25 cellular contexts compared by ENCODE assay signal in genomic region chr6:21511891-21512550, GRCh38.
"Had no signal": no experiment of that assay in that cellular context is flagged by ENCODE, and none has a peak within 500 bp of the region (broad histone marks: within the 10 kb centered on the region; RNA-seq: fewer than 3 reads in every experiment).

No MANE protein-coding gene starts in this region.

- H3K36me3 ChIP-seq: esophagus muscularis mucosa, gastroesophageal sphincter, heart left ventricle, left lung, lower lobe of right lung had no signal

- DNase-seq: dermis blood vessel endothelial cell; dorsolateral prefrontal cortex; effector CD4-positive, alpha-beta T cell; effector memory CD4-positive, alpha-beta T cell; foreskin keratinocyte; heart left ventricle; hypothalamus; immature natural killer cell; islet precursor cell; kidney; left cardiac atrium; left lung; left ventricle myocardium superior; lower lobe of right lung; mesenchymal stem cell; mucosa of descending colon; naive B cell; naive thymus-derived CD8-positive, alpha-beta T cell had no signal

- H3K27ac ChIP-seq: coronary artery, dorsolateral prefrontal cortex, esophagus muscularis mucosa, foreskin keratinocyte, gastroesophageal sphincter, heart left ventricle, hepatocyte, left lung, lower lobe of right lung had no signal

- H3K27me3 ChIP-seq: esophagus muscularis mucosa, foreskin keratinocyte, gastroesophageal sphincter, heart left ventricle, hepatocyte, left lung had no signal

- H3K4me3 ChIP-seq: coronary artery, dorsolateral prefrontal cortex, esophagus muscularis mucosa, gastroesophageal sphincter, heart left ventricle, hepatocyte, left lung, lower lobe of right lung, mucosa of descending colon had no signal

- H3K4me2 ChIP-seq: hepatocyte had no signal

- H3K9me3 ChIP-seq: esophagus muscularis mucosa, gastroesophageal sphincter, heart left ventricle, left lung, lower lobe of right lung, mucosa of descending colon had no signal

- ATAC-seq: foreskin keratinocyte; gastroesophageal sphincter; heart left ventricle; left cardiac atrium; left lung; left ventricle myocardium superior; lower lobe of right lung; mucosa of descending colon; naive thymus-derived CD8-positive, alpha-beta T cell had no signal

- FAIRE-seq: colon, endothelial cell of umbilical vein, frontal cortex, kidney had no signal

- H3K4me1 ChIP-seq: esophagus muscularis mucosa, foreskin keratinocyte, gastroesophageal sphincter, heart left ventricle, left lung, lower lobe of right lung had no signal
